ENCODE assay signal across 8 cellular contexts in the genomic region with DNA sequence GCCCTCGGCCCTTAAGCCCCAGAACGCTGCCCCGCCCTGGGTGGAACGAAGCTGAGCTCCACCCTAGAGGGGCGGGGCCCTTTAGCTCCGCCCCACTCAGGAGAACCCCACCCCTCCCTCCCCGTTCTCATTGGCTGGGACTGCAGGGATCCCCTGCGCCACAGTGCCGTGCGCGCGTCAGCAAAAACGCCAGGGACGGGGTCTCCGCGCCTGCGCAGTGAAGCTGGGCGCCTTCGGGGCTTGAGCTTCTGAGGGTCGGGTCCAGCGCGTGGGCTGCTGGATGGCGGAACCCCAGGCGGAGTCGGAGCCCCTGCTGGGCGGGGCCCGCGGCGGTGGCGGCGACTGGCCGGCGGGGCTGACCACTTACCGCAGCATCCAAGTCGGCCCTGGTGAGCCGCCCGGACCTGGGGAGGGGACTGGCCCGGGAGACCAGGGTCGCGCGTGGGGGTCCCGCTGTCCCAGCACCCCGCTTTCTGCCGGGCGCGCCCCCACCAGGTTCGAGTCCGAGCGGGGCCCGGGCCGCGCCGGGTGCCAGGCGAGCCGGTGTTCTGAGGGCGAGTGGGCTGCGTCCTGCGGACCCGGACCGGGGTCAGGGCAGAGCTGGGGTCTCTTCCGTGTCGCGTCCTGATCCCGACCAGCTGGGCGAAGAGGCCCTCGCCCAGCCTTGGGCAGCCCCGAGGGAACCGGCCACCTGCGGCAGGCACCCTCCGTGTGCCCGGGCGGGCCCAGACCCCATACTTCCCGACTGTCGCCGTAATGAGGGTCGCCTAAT. TPM values are rescaled to one million over a fixed set of nuclear protein-coding genes. Genes with fewer than 3 reads are reported as not detected.
A peak's percentile ranks its signal among the peaks of the same experiment; 100 is the strongest.
DNase-seq lines count a peak whose midpoint lies in the region; ATAC-seq, FAIRE-seq and TF ChIP-seq lines count a peak whose summit lies in the region.

A gene (plus strand): TSS at position 215 of the 772 bp plus-strand sequence. CDS start 66 bp downstream, at position 281.

- no peak for FAIRE-seq in bronchial epithelial cell (lab: Jason Lieb, UNC)

- peak; percentile 99 for DNase-seq in AG08395 (ENCODE audit: low spot score)
- DNase-seq in NCI-H226 = peak; percentile 90
- peak; percentile 96 for DNase-seq in WTC11 (ENCODE audit: low spot score)
- DNase-seq in bronchial epithelial cell (ENCODE audit: low read depth) = peak; percentile 81
- DNase-seq in immature natural killer cell = peak; percentile 88 to 93 (median 92)
- peak; percentile 95 for DNase-seq in smooth muscle cell of the brain vasculature (ENCODE audit: low read depth, low spot score)

- H3K27me3 Mint-ChIP-seq in WTC11 (ENCODE audit: low read depth) (no peaks in the 10 kb centered on the region), immature natural killer cell (ENCODE audit: low read depth in 3 of 3) (peaks cover 0 to 3% (median 3%) of the 10 kb centered on the region in 3 donors)

- POLR2A ChIA-PET in WTC11 (lab: Charles Lee) = interaction anchor here (0.5 to 0.9 kb wide), 3 partner anchors 36 to 834 kb away, joined by 3 to 6 read pairs (median 3); a partner anchor contains a TSS

- no peak for TF ChIP-seq CTCF in WTC11 (IDR thresholded peaks at IDR 0.05)
- TF ChIP-seq CTCF in bronchial epithelial cell (IDR thresholded peaks at IDR 0.05; ENCODE audit: insufficient read depth, low read length, severe bottlenecking) = no peak

- H3K4me3 ChIP-seq in bronchial epithelial cell (ENCODE audit: low read depth, low read length) = peak within 1 kb of the TSS; percentile 73

- H3K36me3 Mint-ChIP-seq in WTC11 (no peaks in the 10 kb centered on the region), immature natural killer cell (no peaks in the 10 kb centered on the region)

- H3K4me3 Mint-ChIP-seq in WTC11 = peak within 1 kb of the TSS; percentile 77
- H3K4me3 Mint-ChIP-seq in immature natural killer cell = peak within 1 kb of the TSS; percentile 75 to 82 (median 80)

- no peaks in the 10 kb centered on the region for H3K9me3 Mint-ChIP-seq in WTC11
- no peaks in the 10 kb centered on the region for H3K9me3 Mint-ChIP-seq in immature natural killer cell

- CTCF ChIA-PET in WTC11 (lab: Charles Lee) = interaction anchor here (0.7 to 3.4 kb wide), 15 partner anchors 12 to 274 kb away, joined by 3 to 18 read pairs (median 5); a partner anchor contains a TSS

- H3K4me1 Mint-ChIP-seq in WTC11 (peaks cover 39% of the 10 kb centered on the region), immature natural killer cell (peaks cover 18 to 24% of the 10 kb centered on the region in 2 donors)

- no peaks in the 10 kb centered on the region for H3K36me3 ChIP-seq in bronchial epithelial cell (ENCODE audit: control insufficient read depth, insufficient read depth, low read length)

- no peaks in the 10 kb centered on the region for H3K27me3 ChIP-seq in bronchial epithelial cell (ENCODE audit: control insufficient read depth, insufficient read depth, low read length)

- H3K27ac Mint-ChIP-seq in WTC11 = peak within 1 kb of the TSS; percentile 83
- peak within 1 kb of the TSS; percentile 81 to 89 (median 84) for H3K27ac Mint-ChIP-seq in immature natural killer cell

- ATAC-seq in GM18909 (IDR thresholded peaks at IDR 0.05; ENCODE audit: poor library complexity, unreplicated experiment) (peak; percentile 91), HG03175 (IDR thresholded peaks at IDR 0.05; ENCODE audit: unreplicated experiment) (peak; percentile 95), WTC11 (peak; percentile 91)

TF ChIP-seq in WTC11, 78 proteins besides CTCF, POLR2A, EP300 and RAD21 (continues in another document):
- TF ChIP-seq ETV6 (CRISPR knock-in tag; IDR thresholded peaks at IDR 0.05) (0 out of 2 replicates have a peak, but pooled peaks have one; percentile 31), ZBTB21 (CRISPR knock-in tag; IDR thresholded peaks at IDR 0.05; ENCODE audit: borderline replicate concordance) (no peak), GRHL2 (CRISPR knock-in tag; IDR thresholded peaks at IDR 0.05; ENCODE audit: insufficient replicate concordance, severe bottlenecking) (no peak), TCF7 (CRISPR knock-in tag; IDR thresholded peaks at IDR 0.05; ENCODE audit: low read depth) (no peak), ZNF219 (CRISPR knock-in tag; IDR thresholded peaks at IDR 0.05; ENCODE audit: borderline replicate concordance) (no peak), ATF1 (CRISPR knock-in tag; IDR thresholded peaks at IDR 0.05) (no peak), EMX1 (CRISPR knock-in tag; IDR thresholded peaks at IDR 0.05) (no peak)
- TF ChIP-seq, protein P1, sequence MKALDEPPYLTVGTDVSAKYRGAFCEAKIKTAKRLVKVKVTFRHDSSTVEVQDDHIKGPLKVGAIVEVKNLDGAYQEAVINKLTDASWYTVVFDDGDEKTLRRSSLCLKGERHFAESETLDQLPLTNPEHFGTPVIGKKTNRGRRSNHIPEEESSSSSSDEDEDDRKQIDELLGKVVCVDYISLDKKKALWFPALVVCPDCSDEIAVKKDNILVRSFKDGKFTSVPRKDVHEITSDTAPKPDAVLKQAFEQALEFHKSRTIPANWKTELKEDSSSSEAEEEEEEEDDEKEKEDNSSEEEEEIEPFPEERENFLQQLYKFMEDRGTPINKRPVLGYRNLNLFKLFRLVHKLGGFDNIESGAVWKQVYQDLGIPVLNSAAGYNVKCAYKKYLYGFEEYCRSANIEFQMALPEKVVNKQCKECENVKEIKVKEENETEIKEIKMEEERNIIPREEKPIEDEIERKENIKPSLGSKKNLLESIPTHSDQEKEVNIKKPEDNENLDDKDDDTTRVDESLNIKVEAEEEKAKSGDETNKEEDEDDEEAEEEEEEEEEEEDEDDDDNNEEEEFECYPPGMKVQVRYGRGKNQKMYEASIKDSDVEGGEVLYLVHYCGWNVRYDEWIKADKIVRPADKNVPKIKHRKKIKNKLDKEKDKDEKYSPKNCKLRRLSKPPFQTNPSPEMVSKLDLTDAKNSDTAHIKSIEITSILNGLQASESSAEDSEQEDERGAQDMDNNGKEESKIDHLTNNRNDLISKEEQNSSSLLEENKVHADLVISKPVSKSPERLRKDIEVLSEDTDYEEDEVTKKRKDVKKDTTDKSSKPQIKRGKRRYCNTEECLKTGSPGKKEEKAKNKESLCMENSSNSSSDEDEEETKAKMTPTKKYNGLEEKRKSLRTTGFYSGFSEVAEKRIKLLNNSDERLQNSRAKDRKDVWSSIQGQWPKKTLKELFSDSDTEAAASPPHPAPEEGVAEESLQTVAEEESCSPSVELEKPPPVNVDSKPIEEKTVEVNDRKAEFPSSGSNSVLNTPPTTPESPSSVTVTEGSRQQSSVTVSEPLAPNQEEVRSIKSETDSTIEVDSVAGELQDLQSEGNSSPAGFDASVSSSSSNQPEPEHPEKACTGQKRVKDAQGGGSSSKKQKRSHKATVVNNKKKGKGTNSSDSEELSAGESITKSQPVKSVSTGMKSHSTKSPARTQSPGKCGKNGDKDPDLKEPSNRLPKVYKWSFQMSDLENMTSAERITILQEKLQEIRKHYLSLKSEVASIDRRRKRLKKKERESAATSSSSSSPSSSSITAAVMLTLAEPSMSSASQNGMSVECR (CRISPR knock-in tag; IDR thresholded peaks at IDR 0.05; ENCODE audit: borderline replicate concordance) = no peak
- TF ChIP-seq, protein P2, sequence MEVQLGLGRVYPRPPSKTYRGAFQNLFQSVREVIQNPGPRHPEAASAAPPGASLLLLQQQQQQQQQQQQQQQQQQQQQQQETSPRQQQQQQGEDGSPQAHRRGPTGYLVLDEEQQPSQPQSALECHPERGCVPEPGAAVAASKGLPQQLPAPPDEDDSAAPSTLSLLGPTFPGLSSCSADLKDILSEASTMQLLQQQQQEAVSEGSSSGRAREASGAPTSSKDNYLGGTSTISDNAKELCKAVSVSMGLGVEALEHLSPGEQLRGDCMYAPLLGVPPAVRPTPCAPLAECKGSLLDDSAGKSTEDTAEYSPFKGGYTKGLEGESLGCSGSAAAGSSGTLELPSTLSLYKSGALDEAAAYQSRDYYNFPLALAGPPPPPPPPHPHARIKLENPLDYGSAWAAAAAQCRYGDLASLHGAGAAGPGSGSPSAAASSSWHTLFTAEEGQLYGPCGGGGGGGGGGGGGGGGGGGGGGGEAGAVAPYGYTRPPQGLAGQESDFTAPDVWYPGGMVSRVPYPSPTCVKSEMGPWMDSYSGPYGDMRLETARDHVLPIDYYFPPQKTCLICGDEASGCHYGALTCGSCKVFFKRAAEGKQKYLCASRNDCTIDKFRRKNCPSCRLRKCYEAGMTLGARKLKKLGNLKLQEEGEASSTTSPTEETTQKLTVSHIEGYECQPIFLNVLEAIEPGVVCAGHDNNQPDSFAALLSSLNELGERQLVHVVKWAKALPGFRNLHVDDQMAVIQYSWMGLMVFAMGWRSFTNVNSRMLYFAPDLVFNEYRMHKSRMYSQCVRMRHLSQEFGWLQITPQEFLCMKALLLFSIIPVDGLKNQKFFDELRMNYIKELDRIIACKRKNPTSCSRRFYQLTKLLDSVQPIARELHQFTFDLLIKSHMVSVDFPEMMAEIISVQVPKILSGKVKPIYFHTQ (CRISPR knock-in tag; IDR thresholded peaks at IDR 0.05) = no peak
- TF ChIP-seq, protein P3, sequence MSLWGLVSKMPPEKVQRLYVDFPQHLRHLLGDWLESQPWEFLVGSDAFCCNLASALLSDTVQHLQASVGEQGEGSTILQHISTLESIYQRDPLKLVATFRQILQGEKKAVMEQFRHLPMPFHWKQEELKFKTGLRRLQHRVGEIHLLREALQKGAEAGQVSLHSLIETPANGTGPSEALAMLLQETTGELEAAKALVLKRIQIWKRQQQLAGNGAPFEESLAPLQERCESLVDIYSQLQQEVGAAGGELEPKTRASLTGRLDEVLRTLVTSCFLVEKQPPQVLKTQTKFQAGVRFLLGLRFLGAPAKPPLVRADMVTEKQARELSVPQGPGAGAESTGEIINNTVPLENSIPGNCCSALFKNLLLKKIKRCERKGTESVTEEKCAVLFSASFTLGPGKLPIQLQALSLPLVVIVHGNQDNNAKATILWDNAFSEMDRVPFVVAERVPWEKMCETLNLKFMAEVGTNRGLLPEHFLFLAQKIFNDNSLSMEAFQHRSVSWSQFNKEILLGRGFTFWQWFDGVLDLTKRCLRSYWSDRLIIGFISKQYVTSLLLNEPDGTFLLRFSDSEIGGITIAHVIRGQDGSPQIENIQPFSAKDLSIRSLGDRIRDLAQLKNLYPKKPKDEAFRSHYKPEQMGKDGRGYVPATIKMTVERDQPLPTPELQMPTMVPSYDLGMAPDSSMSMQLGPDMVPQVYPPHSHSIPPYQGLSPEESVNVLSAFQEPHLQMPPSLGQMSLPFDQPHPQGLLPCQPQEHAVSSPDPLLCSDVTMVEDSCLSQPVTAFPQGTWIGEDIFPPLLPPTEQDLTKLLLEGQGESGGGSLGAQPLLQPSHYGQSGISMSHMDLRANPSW (CRISPR knock-in tag; conservative IDR thresholded peaks at IDR 0.05; ENCODE audit: low read depth) = no peak

RNA-seq across cellular contexts. Expression of the gene that starts here (rescaled TPM):
- total RNA-seq in WTC11 (2021) = 20.2 to 24.6 TPM (median 22.0 TPM) in 3 replicates
- total RNA-seq in bronchial epithelial cell = 4.5 and 6.5 TPM in 2 replicates
- 1 to 10 TPM; 4.8 to 7.0 (median 5.0) TPM for polyA plus RNA-seq in immature natural killer cell

Comparison
In these comparisons a context has a peak if more than half of its experiments do, and no peak if none do; other contexts are left out.
1. Peak in every context shown above with its lines: DNase-seq, ATAC-seq and H3K4me3 ChIP-seq.